Comparison of ENCODE assay signal across 8 cellular contexts in genomic region chr14:97218713-97219355, GRCh38.
A peak's percentile ranks its signal among the peaks of the same experiment; 100 is the strongest.
DNase-seq lines count a peak whose midpoint lies in the region; ATAC-seq and TF ChIP-seq lines count a peak whose summit lies in the region.

No MANE protein-coding gene starts in this region.

- H3K4me3 Mint-ChIP-seq in T-cell (peak overlapping the region; percentile 77 to 88 (median 82)), neural progenitor cell (peak overlapping the region; percentile 76)

- no peaks in the 10 kb centered on the region for H4K20me1 ChIP-seq in neural progenitor cell (ENCODE audit: low read depth)

- H3K27ac ChIP-seq in duodenal mucosa (ENCODE audit: low read depth, low read length) (no peak overlapping the region), neural progenitor cell (no peak overlapping the region)

- H3K9ac ChIP-seq in duodenal mucosa (ENCODE audit: low read depth in 1 of 2, low read length in 2 of 2) = no peak overlapping the region
- H3K9ac ChIP-seq in neural progenitor cell = no peak overlapping the region

- no peaks in the 10 kb centered on the region for H3K79me2 ChIP-seq in neural progenitor cell (ENCODE audit: low read depth)

- H3K9me3 Mint-ChIP-seq in T-cell (no peaks in the 10 kb centered on the region), neural progenitor cell (peaks cover 2% of the 10 kb centered on the region)

- H3K27me3 Mint-ChIP-seq in T-cell = peaks cover 17 to 19% of the 10 kb centered on the region in 2 donors
- H3K27me3 Mint-ChIP-seq in neural progenitor cell (ENCODE audit: insufficient read depth, low read depth) = peaks cover 15% of the 10 kb centered on the region

- H3K4me1 ChIP-seq in duodenal mucosa (ENCODE audit: control insufficient read depth in 1 of 2, insufficient read depth in 2 of 2, low read length in 2 of 2) = no peaks in the 10 kb centered on the region
- H3K4me1 ChIP-seq in neural progenitor cell = peaks cover 7% of the 10 kb centered on the region

- H3K4me2 ChIP-seq in neural progenitor cell = peak overlapping the region; percentile 88

- H3K4me1 Mint-ChIP-seq in T-cell = peaks cover 20 to 28% (median 27%) of the 10 kb centered on the region in 3 donors
- peaks cover 14% of the 10 kb centered on the region for H3K4me1 Mint-ChIP-seq in neural progenitor cell

- peak; percentile 32 for TF ChIP-seq CTCF in neural progenitor cell (IDR thresholded peaks at IDR 0.05)

- CTCF ChIA-PET in T-cell (lab: Charles Lee) = interaction anchor here (0.7 to 1.2 kb wide), 2 partner anchors 21 to 758 kb away, joined by 3 to 5 read pairs; no protein-coding TSS in a partner anchor

- POLR2A ChIA-PET in T-cell (lab: Charles Lee) = interaction anchor here in 1 of 2 donors (0.6 kb wide), 1 partner anchor 9 kb away, joined by 3 read pairs; no protein-coding TSS in a partner anchor

- H2AFZ ChIP-seq in neural progenitor cell (replicated peaks) = peak overlapping the region; percentile 99

- H3K27me3 ChIP-seq in duodenal mucosa (ENCODE audit: control insufficient read depth in 1 of 2, insufficient read depth in 2 of 2, low read length in 2 of 2) = peaks cover 19 to 35% of the 10 kb centered on the region in 2 donors
- peaks cover 42% of the 10 kb centered on the region for H3K27me3 ChIP-seq in neural progenitor cell

- ATAC-seq in T-cell (replicated peaks in 1 of 4) (peak; percentile 58 to 66 (median 66)), GM19455 (IDR thresholded peaks at IDR 0.05; ENCODE audit: unreplicated experiment) (no peak), GM21529 (IDR thresholded peaks at IDR 0.05; ENCODE audit: unreplicated experiment) (no peak), GM18873 (IDR thresholded peaks at IDR 0.05; ENCODE audit: low FRiP score, unreplicated experiment) (no peak), HG02970 (IDR thresholded peaks at IDR 0.05; ENCODE audit: low FRiP score, unreplicated experiment) (no peak)

- peak; percentile 14 for DNase-seq in AG20443 (ENCODE audit: low spot score)
- peak in 24 of 34 experiments; percentile 8 to 49 (median 21) for DNase-seq in T-cell
- peak; percentile 79 for DNase-seq in neural progenitor cell (ENCODE audit: low spot score)

- H3K36me3 Mint-ChIP-seq in T-cell (no peaks in the 10 kb centered on the region), neural progenitor cell (no peaks in the 10 kb centered on the region)

- H3K27ac Mint-ChIP-seq in T-cell (no peak overlapping the region), neural progenitor cell (no peak overlapping the region)

- H3K4me3 ChIP-seq in duodenal mucosa (ENCODE audit: low read depth in 1 of 2, low read length in 2 of 2) (peak overlapping the region; percentile 55 to 59), neural progenitor cell (peak overlapping the region; percentile 56)

- peaks cover 11% of the 10 kb centered on the region for H3F3A ChIP-seq in neural progenitor cell (ENCODE audit: low read depth)

- H3K9me3 ChIP-seq in duodenal mucosa (ENCODE audit: control insufficient read depth in 1 of 2, low read length in 2 of 2) (no peaks in the 10 kb centered on the region), neural progenitor cell (ENCODE audit: low read depth) (no peaks in the 10 kb centered on the region)

- H3K36me3 ChIP-seq in duodenal mucosa (ENCODE audit: control insufficient read depth in 1 of 2, insufficient read depth in 2 of 2, low read length in 2 of 2) (no peaks in the 10 kb centered on the region), neural progenitor cell (no peaks in the 10 kb centered on the region)

Comparison
In these comparisons a context has a peak if more than half of its experiments do, and no peak if none do; other contexts are left out.
1. DNase-seq: peak in every context shown above with its lines; median percentile 79 in neural progenitor cell; 21 in T-cell; 14 in AG20443.
2. ATAC-seq: peak in T-cell (4 of 4); none in GM19455 (single experiment), GM21529 (single experiment), GM18873 (single experiment) and HG02970 (single experiment).